14 cellular contexts compared by ENCODE assay signal in genomic region chr1:99957818-99958217, GRCh38. TPM values are rescaled to one million over a fixed set of nuclear protein-coding genes. Genes with fewer than 3 reads are reported as not detected.
DNase-seq lines count a peak whose midpoint lies in the region; ATAC-seq and TF ChIP-seq lines count a peak whose summit lies in the region.
"Had no signal": no experiment of that assay in that cellular context is flagged by ENCODE, and none has a peak within 500 bp of the region (broad histone marks: within the 10 kb centered on the region; RNA-seq: fewer than 3 reads in every experiment).

No MANE protein-coding gene starts in this region.

- POLR2A ChIA-PET in Caco-2 (lab: Charles Lee) (no interaction called here), WTC11 (lab: Charles Lee) (no interaction called here)

- H3K27ac Mint-ChIP-seq in Caco-2 (ENCODE audit: unreplicated experiment) (peak overlapping the region; percentile 36), WTC11 (peak overlapping the region; percentile 6)
- H3K27ac Mint-ChIP-seq: CD8-positive, alpha-beta memory T cell had no signal

- H3K27me3 ChIP-seq in Caco-2 (replicated peaks; ENCODE audit: control insufficient read depth, insufficient read depth, low read length) (no peaks in the 10 kb centered on the region), HUES48 (ENCODE audit: control insufficient read depth, insufficient read depth, low read length) (no peaks in the 10 kb centered on the region), MG63 (no peaks in the 10 kb centered on the region)
- H3K27me3 ChIP-seq: BLaER1 had no signal

- H3K4me1 Mint-ChIP-seq in Caco-2 (ENCODE audit: low read depth, unreplicated experiment) (peaks cover 15% of the 10 kb centered on the region), WTC11 (peaks cover 10% of the 10 kb centered on the region)
- H3K4me1 Mint-ChIP-seq: CD8-positive, alpha-beta memory T cell had no signal

- H3K36me3 Mint-ChIP-seq in Caco-2 (ENCODE audit: insufficient read depth, unreplicated experiment) (no peaks in the 10 kb centered on the region), WTC11 (peaks cover 2% of the 10 kb centered on the region; the same call in 1 of the 2 replicates)
- H3K36me3 Mint-ChIP-seq: CD8-positive, alpha-beta memory T cell had no signal

- no peak for DNase-seq in Caco-2
- DNase-seq in WTC11 (ENCODE audit: low spot score): no peak
- peak; percentile 16 for DNase-seq in iPS-NIHi11 (ENCODE audit: low spot score)
- no peak for DNase-seq in activated effector memory CD4-positive, alpha-beta T cell treated with anti-CD3 and anti-CD28 coated beads, Interleukin-2, amount 50 U/mL, for 16 hours
- no peak for DNase-seq in MG63
- no peak for DNase-seq in NCI-H69 (lab: John Stamatoyannopoulos, UW)
- no peak for DNase-seq in activated CD4-positive, alpha-beta T cell treated with anti-CD3 and anti-CD28 coated beads, Interleukin-2, amount 50 U/mL, for 1 hour
- DNase-seq: 8988T; AML-193; CD8-positive, alpha-beta memory T cell; DMS53; GF-D8 had no signal

- TF ChIP-seq CTCF in Caco-2 (IDR thresholded peaks at IDR 0.05; ENCODE audit: insufficient read depth in 1 of 2, low read depth in 1 of 2, low read length in 1 of 2, severe bottlenecking in 1 of 2, unreplicated experiment in 1 of 2): no peak
- TF ChIP-seq CTCF in WTC11 (IDR thresholded peaks at IDR 0.05): no peak

- H3K4me1 ChIP-seq in Caco-2: peaks cover 17% of the 10 kb centered on the region
- peaks cover 7% of the 10 kb centered on the region for H3K4me1 ChIP-seq in HUES48 (ENCODE audit: control insufficient read depth, insufficient read depth, low read length)
- H3K4me1 ChIP-seq: BLaER1 had no signal

- CTCF ChIA-PET in Caco-2 (lab: Charles Lee): no interaction called here
- CTCF ChIA-PET in WTC11 (lab: Charles Lee): interaction anchor here (1.9 kb wide), 1 partner anchor 12 kb away, joined by 4 read pairs; the partner anchor contains the start of gene SLC35A3

- peak; percentile 58 for ATAC-seq in WTC11

- H3K4me3 Mint-ChIP-seq in Caco-2 (ENCODE audit: unreplicated experiment): no peak overlapping the region
- H3K4me3 Mint-ChIP-seq in WTC11: no peak overlapping the region; the same call in 1 of the 2 replicates
- H3K4me3 Mint-ChIP-seq: CD8-positive, alpha-beta memory T cell had no signal

- no TSS peak for BruUV-seq in Caco-2 (replicated peaks; lab: Mats Ljungman, UMichigan)

- H3K27ac ChIP-seq in HUES48 (ENCODE audit: low read depth, low read length): peak overlapping the region; percentile 13
- H3K27ac ChIP-seq: BLaER1 had no signal

- H3K27me3 Mint-ChIP-seq in Caco-2 (ENCODE audit: insufficient read depth, unreplicated experiment) (no peaks in the 10 kb centered on the region), WTC11 (ENCODE audit: low read depth) (no peaks in the 10 kb centered on the region)

- H3K9me3 Mint-ChIP-seq in Caco-2 (ENCODE audit: unreplicated experiment) (no peaks in the 10 kb centered on the region), WTC11 (peaks cover 10% of the 10 kb centered on the region; the same call in 1 of the 2 replicates)
- H3K9me3 Mint-ChIP-seq: CD8-positive, alpha-beta memory T cell had no signal

- H3K36me3 ChIP-seq in Caco-2 (ENCODE audit: control insufficient read depth, insufficient read depth, low read length) (no peaks in the 10 kb centered on the region), HUES48 (ENCODE audit: control insufficient read depth, insufficient read depth, low read length) (no peaks in the 10 kb centered on the region), MG63 (no peaks in the 10 kb centered on the region)
- H3K36me3 ChIP-seq: BLaER1 had no signal

- H3K9me3 ChIP-seq in Caco-2: no peaks in the 10 kb centered on the region
- no peaks in the 10 kb centered on the region for H3K9me3 ChIP-seq in HUES48 (ENCODE audit: control insufficient read depth, insufficient read depth, low read length)
- H3K9me3 ChIP-seq in MG63: no peaks in the 10 kb centered on the region
- H3K9me3 ChIP-seq: BLaER1 had no signal

- intact Hi-C loops in Caco-2 (cut with micrococcal nuclease; ENCODE audit: unreplicated experiment): no loop called here

- H3K4me3 ChIP-seq in Caco-2 (ENCODE audit: low read depth, low read length) (no peak overlapping the region), HUES48 (ENCODE audit: low read depth, low read length) (no peak overlapping the region), MG63 (no peak overlapping the region)
- H3K4me3 ChIP-seq: BLaER1 had no signal

- no peak overlapping the region for H3K9ac ChIP-seq in HUES48 (ENCODE audit: low read depth, low read length)
- H3K9ac ChIP-seq: BLaER1 had no signal

TF ChIP-seq in WTC11, 78 proteins besides CTCF, POLR2A, EP300 and RAD21 (continues in another document):
- no peak for TF ChIP-seq ZNF219 (CRISPR knock-in tag; IDR thresholded peaks at IDR 0.05; ENCODE audit: borderline replicate concordance)
- no peak for TF ChIP-seq AR (CRISPR knock-in tag; IDR thresholded peaks at IDR 0.05)
- no peak for TF ChIP-seq NFYB (CRISPR knock-in tag; conservative IDR thresholded peaks at IDR 0.05; ENCODE audit: low read depth)
- no peak for TF ChIP-seq CREM (CRISPR knock-in tag; IDR thresholded peaks at IDR 0.05)
- TF ChIP-seq TEAD4 (CRISPR knock-in tag; IDR thresholded peaks at IDR 0.05): no peak
- no peak for TF ChIP-seq ZNF512 (CRISPR knock-in tag; IDR thresholded peaks at IDR 0.05; ENCODE audit: borderline replicate concordance)
- no peak for TF ChIP-seq STAT6 (CRISPR knock-in tag; conservative IDR thresholded peaks at IDR 0.05; ENCODE audit: low read depth)

RNA-seq across cellular contexts. Expression of gene SLC35A3, which starts 12.0 kb away (rescaled TPM):
- 16.9 and 17.4 TPM in 2 replicates for total RNA-seq in Caco-2 (2022)
- total RNA-seq in WTC11 (2021): 14.1 to 15.9 TPM (median 14.5 TPM) in 3 replicates
- 11.1 and 27.7 TPM in 2 replicates for total RNA-seq in MG63 (2014; rRNA removed; shearing (Covaris generic); ENCODE audit: low replicate concordance)
